ENCODE assay signal across 8 cellular contexts in the genomic region with DNA sequence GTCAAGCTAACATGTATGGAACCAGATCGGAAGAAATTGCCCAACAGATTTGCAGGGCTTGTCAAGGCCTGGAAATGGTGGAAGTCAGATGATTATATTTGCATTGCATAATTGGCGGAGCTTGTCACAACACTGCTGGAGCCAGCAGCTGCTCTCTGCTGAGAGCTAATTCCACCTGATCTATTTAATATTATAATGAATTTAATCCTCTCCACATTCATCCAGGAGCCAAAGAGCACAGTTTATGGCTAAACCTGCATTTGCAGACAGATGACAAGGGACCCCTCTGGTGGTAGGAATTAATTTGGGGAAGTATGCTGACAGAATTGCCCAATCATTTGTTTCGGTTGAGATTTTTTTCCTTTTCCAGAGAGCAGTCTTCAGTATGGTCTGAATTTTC.
DNase-seq lines count a peak whose midpoint lies in the region; ATAC-seq and TF ChIP-seq lines count a peak whose summit lies in the region.
"Had no signal": no experiment of that assay in that cellular context is flagged by ENCODE, and none has a peak within 500 bp of the region (broad histone marks: within the 10 kb centered on the region; RNA-seq: fewer than 3 reads in every experiment).

No MANE protein-coding gene starts in this region.

- ATAC-seq in sciatic nerve (peak; percentile 58), HG03342 (IDR thresholded peaks at IDR 0.05; ENCODE audit: unreplicated experiment) (no peak), T-cell (replicated peaks in 1 of 4) (no peak), GM19455 (IDR thresholded peaks at IDR 0.05; ENCODE audit: unreplicated experiment) (no peak)

- no peaks in the 10 kb centered on the region for H3K27me3 ChIP-seq in HL-60 (ENCODE audit: insufficient read depth, poor library complexity, severe bottlenecking)

- no peak overlapping the region for H3K4me3 Mint-ChIP-seq in T-cell
- H3K4me3 Mint-ChIP-seq: activated B cell treated with CpG ODN at 0.5 μM for 24 hours had no signal

- H3K27ac Mint-ChIP-seq in T-cell: no peak overlapping the region
- H3K27ac Mint-ChIP-seq: activated B cell treated with CpG ODN at 0.5 μM for 24 hours had no signal

- no peaks in the 10 kb centered on the region for H3K27me3 Mint-ChIP-seq in T-cell
- H3K27me3 Mint-ChIP-seq: activated B cell treated with CpG ODN at 0.5 μM for 24 hours had no signal

- no peak for TF ChIP-seq CTCF in HL-60 (IDR thresholded peaks at IDR 0.05; ENCODE audit: insufficient read depth, low read length)

- DNase-seq in HL-60 (ENCODE audit: low read depth in 1 of 2, low spot score in 1 of 2) (peak; percentile 43 to 68), NCI-H524 treated with DMSO at 0.1 percent for 48 hours (lab: John Stamatoyannopoulos, UW) (peak; percentile 99), fibroblast of gingiva (ENCODE audit: low read depth) (peak; percentile 18), sciatic nerve (ENCODE audit: low spot score) (no peak), T-cell (no peak)
- DNase-seq: activated B cell treated with CpG ODN at 0.5 μM for 24 hours had no signal

- CTCF ChIA-PET in T-cell (lab: Charles Lee): no interaction called here

- peaks cover 0 to 6% (median 3%) of the 10 kb centered on the region in 3 donors for H3K9me3 Mint-ChIP-seq in T-cell
- H3K9me3 Mint-ChIP-seq: activated B cell treated with CpG ODN at 0.5 μM for 24 hours had no signal

- no peaks in the 10 kb centered on the region for H3K4me1 Mint-ChIP-seq in T-cell
- H3K4me1 Mint-ChIP-seq: activated B cell treated with CpG ODN at 0.5 μM for 24 hours had no signal

- intact Hi-C loops in sciatic nerve (cut with DNase I): no loop called here

- no peak overlapping the region for H3K27ac ChIP-seq in HL-60 (replicated peaks)

- POLR2A ChIA-PET in T-cell (lab: Charles Lee): no interaction called here

- H3K36me3 Mint-ChIP-seq in T-cell: no peaks in the 10 kb centered on the region

- H3K4me3 ChIP-seq in HL-60 (replicated peaks; ENCODE audit: insufficient read depth, low read length): no peak overlapping the region

Comparison
In these comparisons a context has a peak if more than half of its experiments do, and no peak if none do; other contexts are left out.
1. DNase-seq: peak in HL-60 (2 of 2), NCI-H524 treated with DMSO at 0.1 percent for 48 hours (single experiment) and fibroblast of gingiva (single experiment); none in sciatic nerve (single experiment) and T-cell (0 of 34).